1 cellular context compared by ENCODE assay signal in genomic region chr5:160514191-160514590, GRCh38.
TF ChIP-seq lines count a peak whose summit lies in the region.

No MANE protein-coding gene starts in this region.

TF ChIP-seq in GM12878, 131 proteins besides CTCF, POLR2A, EP300 and RAD21 (continued from another document):
- TF ChIP-seq, protein P1, sequence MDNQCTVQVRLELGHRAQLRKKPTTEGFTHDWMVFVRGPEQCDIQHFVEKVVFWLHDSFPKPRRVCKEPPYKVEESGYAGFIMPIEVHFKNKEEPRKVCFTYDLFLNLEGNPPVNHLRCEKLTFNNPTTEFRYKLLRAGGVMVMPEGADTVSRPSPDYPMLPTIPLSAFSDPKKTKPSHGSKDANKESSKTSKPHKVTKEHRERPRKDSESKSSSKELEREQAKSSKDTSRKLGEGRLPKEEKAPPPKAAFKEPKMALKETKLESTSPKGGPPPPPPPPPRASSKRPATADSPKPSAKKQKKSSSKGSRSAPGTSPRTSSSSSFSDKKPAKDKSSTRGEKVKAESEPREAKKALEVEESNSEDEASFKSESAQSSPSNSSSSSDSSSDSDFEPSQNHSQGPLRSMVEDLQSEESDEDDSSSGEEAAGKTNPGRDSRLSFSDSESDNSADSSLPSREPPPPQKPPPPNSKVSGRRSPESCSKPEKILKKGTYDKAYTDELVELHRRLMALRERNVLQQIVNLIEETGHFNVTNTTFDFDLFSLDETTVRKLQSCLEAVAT (IDR thresholded peaks at IDR 0.05) = peak; percentile 74
- TF ChIP-seq CHD1 (IDR thresholded peaks at IDR 0.05; ENCODE audit: low read depth, low read length) (no peak), SRF (IDR thresholded peaks at IDR 0.05; ENCODE audit: low read depth in 2 of 2, low read length in 2 of 2) (peak in 1 of 2 experiments; percentile 50; a peak in 1 of 4 replicates), RELB (IDR thresholded peaks at IDR 0.05; ENCODE audit: low read depth) (no peak), TCF7 (IDR thresholded peaks at IDR 0.05; ENCODE audit: borderline replicate concordance) (no peak), WRNIP1 (IDR thresholded peaks at IDR 0.05; ENCODE audit: borderline replicate concordance, low read depth, low read length) (no peak), PRDM15 (CRISPR knock-in tag; IDR thresholded peaks at IDR 0.05) (no peak), TCF12 (IDR thresholded peaks at IDR 0.05; ENCODE audit: low read depth, low read length) (no peak)
TF ChIP-seq in GM12878: peak in this region for 2.
